9 cellular contexts compared by ENCODE assay signal in the genomic region with DNA sequence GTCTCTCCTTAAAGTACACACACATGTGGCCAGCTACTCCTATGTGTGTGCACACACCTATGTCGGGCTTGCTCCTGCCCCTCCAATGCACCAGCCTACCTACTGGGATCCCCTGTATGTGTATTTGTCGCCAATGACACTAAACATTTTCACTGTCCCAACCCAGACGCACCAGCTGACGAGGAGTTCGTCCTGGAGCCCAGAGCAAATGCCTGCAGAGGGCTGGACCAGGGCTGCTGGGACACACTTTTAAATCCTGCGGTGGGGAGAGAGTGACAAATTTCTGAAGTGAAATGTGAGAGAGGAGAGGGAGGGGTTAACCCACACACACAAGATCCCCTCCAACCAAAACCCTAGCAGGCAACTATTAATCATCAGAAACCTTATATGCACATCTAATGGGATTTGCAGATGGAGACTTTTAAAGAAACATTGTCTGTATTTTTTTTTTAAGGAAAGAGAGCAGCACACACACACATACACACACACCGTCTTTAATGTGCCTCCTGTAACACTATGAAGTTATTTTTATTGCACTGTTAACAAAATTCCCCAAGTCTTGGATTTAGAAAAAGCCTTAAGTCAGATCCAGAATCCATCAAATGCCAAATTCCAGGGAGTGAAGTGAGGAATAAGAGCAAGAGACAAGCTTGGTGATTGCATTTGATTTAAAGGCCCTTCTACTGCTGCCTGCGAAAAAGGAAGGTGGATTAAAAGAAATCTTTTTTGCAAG. TPM values are rescaled to one million over a fixed set of nuclear protein-coding genes. Genes with fewer than 3 reads are reported as not detected.
A peak's percentile ranks its signal among the peaks of the same experiment; 100 is the strongest.
DNase-seq lines count a peak whose midpoint lies in the region; ATAC-seq, FAIRE-seq and TF ChIP-seq lines count a peak whose summit lies in the region.
"Had no signal": no experiment of that assay in that cellular context is flagged by ENCODE, and none has a peak within 500 bp of the region (broad histone marks: within the 10 kb centered on the region; RNA-seq: fewer than 3 reads in every experiment).

A gene (minus strand): TSS at position 224 of the 733 bp plus-strand sequence. CDS start 388 bp downstream, outside the sequence.

- H3K4me1 ChIP-seq in HCT116 (ENCODE audit: control insufficient read depth in 1 of 2, insufficient read depth in 2 of 2, low read length in 2 of 2) (peaks cover 2 to 9% of the 10 kb centered on the region in 2 experiments; a peak in 3 of 4 replicates), pancreas (no peaks in the 10 kb centered on the region)

- peak within 1 kb of the TSS; percentile 50 for H3K4me2 ChIP-seq in HCT116 (ENCODE audit: low read length)

- TF ChIP-seq RAD21 in HCT116 (IDR thresholded peaks at IDR 0.05; ENCODE audit: low read depth): no peak

- TF ChIP-seq POLR2A in HCT116 (IDR thresholded peaks at IDR 0.05; ENCODE audit: borderline replicate concordance, extremely low read depth, insufficient read depth, insufficient read length): no peak

- WGBS in pancreas, 2 donors: 59 to 63% methylated on average over 8 of the region's 8 CpGs

- H2AFZ ChIP-seq in HCT116 (ENCODE audit: low read depth, low read length, poor library complexity, severe bottlenecking): no peak within 1 kb of the TSS

- H3K9me3 ChIP-seq in HCT116 (ENCODE audit: control insufficient read depth in 1 of 2, insufficient read depth in 1 of 2, low read depth in 1 of 2, low read length in 2 of 2) (no peaks in the 10 kb centered on the region), pancreas (no peaks in the 10 kb centered on the region)

- RAD21 ChIA-PET in HCT116 (lab: Charles Lee; ENCODE audit: low non-redundant PET in 1 of 2, low total read pairs in 2 of 2, uncharacterized antibody in 2 of 2, unreplicated experiment in 2 of 2): no interaction called here

- H3K27ac ChIP-seq in HCT116 (ENCODE audit: low read depth, low read length) (no peak within 1 kb of the TSS), pancreas (no peak within 1 kb of the TSS)

- no peak for TF ChIP-seq CTCF in HCT116 (IDR thresholded peaks at IDR 0.05 in 2 of 3, conservative IDR thresholded peaks at IDR 0.05 in 1 of 3; ENCODE audit: borderline replicate concordance in 1 of 3, insufficient read depth in 1 of 3, low read depth in 2 of 3, low read length in 2 of 3)
- TF ChIP-seq CTCF in pancreas (IDR thresholded peaks at IDR 0.05): no peak

- H3K36me3 ChIP-seq in HCT116 (ENCODE audit: control insufficient read depth in 1 of 2, insufficient read depth in 2 of 2, low read length in 2 of 2) (no peaks in the 10 kb centered on the region), pancreas (no peaks in the 10 kb centered on the region)

- H3K27me3 ChIP-seq in HCT116 (ENCODE audit: insufficient read depth, low read length) (no peaks in the 10 kb centered on the region), pancreas (no peaks in the 10 kb centered on the region)

- ATAC-seq in HCT116: peak; percentile 75
- ATAC-seq in Right ventricle myocardium inferior: peak; percentile 17
- no peak for ATAC-seq in pancreas

- H3K9ac ChIP-seq in HCT116 (ENCODE audit: low read length): no peak within 1 kb of the TSS

- DNase-seq in HCT116 (ENCODE audit: low read depth, low spot score) (no peak), Right ventricle myocardium inferior (ENCODE audit: missing footprints) (no peak), NCI-H187 (lab: John Stamatoyannopoulos, UW) (no peak), pancreas (no peak), iPS-NIHi7 (ENCODE audit: extremely low spot score) (no peak)
- peak; percentile 71 for DNase-seq in activated CD8-positive, alpha-beta memory T cell treated with anti-CD3 and anti-CD28 coated beads, Interleukin-2, amount 50 U/mL, for 48 hours
- peak; percentile 61 for DNase-seq in stimulated activated CD8-positive, alpha-beta memory T cell treated with anti-CD3 and anti-CD28 coated beads, Interleukin-4, amount 100 ng/mL, for 48 hours

- no TSS peak for BruUV-seq in HCT116 (replicated peaks; lab: Mats Ljungman, UMichigan)

- no peaks in the 10 kb centered on the region for H3K79me2 ChIP-seq in HCT116 (ENCODE audit: insufficient read depth, low read length)

- POLR2A ChIA-PET in HCT116 (lab: Charles Lee): no interaction called here

- no peak for FAIRE-seq in pancreas (lab: Jason Lieb, UNC)

- no peaks in the 10 kb centered on the region for H3K9me2 ChIP-seq in HCT116 (ENCODE audit: insufficient read depth)

- CTCF ChIA-PET in HCT116 (lab: Charles Lee): no interaction called here

- H4K20me1 ChIP-seq in HCT116 (ENCODE audit: insufficient read depth): no peaks in the 10 kb centered on the region

- intact Hi-C loops in HCT116 (cut with micrococcal nuclease) (no loop called here), Right ventricle myocardium inferior (cut with DNase I) (no loop called here), pancreas (cut with DNase I) (no loop called here)

- H3K4me3 ChIP-seq in HCT116 (replicated peaks in 1 of 2; ENCODE audit: low read depth in 1 of 2, low read length in 2 of 2) (no peak within 1 kb of the TSS), pancreas (no peak within 1 kb of the TSS)
- H3K4me3 ChIP-seq: lung had no signal

TF ChIP-seq in HCT116, 20 proteins besides CTCF, POLR2A, EP300 and RAD21:
- no peak for TF ChIP-seq EZH2phosphoT487 (IDR thresholded peaks at IDR 0.05; ENCODE audit: borderline replicate concordance)
- TF ChIP-seq SP1 (IDR thresholded peaks at IDR 0.05; ENCODE audit: low read depth): 0 out of 2 replicates have a peak, but pooled peaks have one; percentile 16
- no peak for TF ChIP-seq ZFX (IDR thresholded peaks at IDR 0.05)
- TF ChIP-seq YY1 (IDR thresholded peaks at IDR 0.05; ENCODE audit: extremely low read depth, insufficient replicate concordance, low read depth, low read length): no peak
- TF ChIP-seq FOSL1 (IDR thresholded peaks at IDR 0.05; ENCODE audit: low read depth): no peak
- no peak for TF ChIP-seq SRF (IDR thresholded peaks at IDR 0.05; ENCODE audit: low read depth)

RNA-seq across cellular contexts. Expression of the gene that starts here (rescaled TPM):
- total RNA-seq in HCT116 (2021; ENCODE audit: unreplicated experiment) (not detected), Right ventricle myocardium inferior (11.1 TPM), pancreas (1 to 10 TPM in 3 of 6 donors, under 1 TPM in 3; 0.28 to 1.6 (median 0.98) TPM)
- polyA plus RNA-seq in HCT116 (2012): 0.05 TPM in 1 of 2 replicates, not detected in the other
- polyA plus RNA-seq in pancreas: 1 to 10 TPM; 3.3 to 4.3 TPM
- total RNA-seq: NCI-H460 had no signal

Comparison
In these comparisons a context has a peak if more than half of its experiments do, and no peak if none do; other contexts are left out.
1. Peak in ATAC-seq and H3K4me2 ChIP-seq in HCT116; RNA of the gene not detected or under 1 TPM.
2. DNase-seq: peak in activated CD8-positive, alpha-beta memory T cell treated with anti-CD3 and anti-CD28 coated beads, Interleukin-2, amount 50 U/mL, for 48 hours (single experiment) and stimulated activated CD8-positive, alpha-beta memory T cell treated with anti-CD3 and anti-CD28 coated beads, Interleukin-4, amount 100 ng/mL, for 48 hours (single experiment); none in HCT116 (single experiment), Right ventricle myocardium inferior (single experiment), NCI-H187 (0 of 2), pancreas (0 of 6) and iPS-NIHi7 (single experiment).